ENCODE assay signal across 36 cellular contexts in the genomic region with DNA sequence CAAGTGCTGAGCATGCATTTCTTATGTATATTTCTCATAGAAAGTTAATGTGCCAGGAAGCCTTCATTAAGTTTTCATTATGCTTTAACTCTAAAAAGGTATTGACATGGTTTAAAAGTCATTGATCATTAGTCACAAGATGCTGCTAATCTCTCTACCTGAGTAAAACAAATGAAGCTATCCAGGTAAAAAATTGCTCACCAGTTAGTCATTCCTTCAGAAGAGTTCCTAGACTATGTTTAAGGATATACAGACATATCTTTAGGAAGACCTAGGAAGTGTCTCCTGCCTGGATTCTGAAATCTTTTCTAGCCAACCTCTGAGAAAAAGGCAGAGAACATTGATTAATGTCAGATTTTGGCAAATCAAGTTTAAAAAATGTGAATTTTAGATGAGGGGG.
"Had no signal": no experiment of that assay in that cellular context is flagged by ENCODE, and none has a peak within 500 bp of the region (broad histone marks: within the 10 kb centered on the region; RNA-seq: fewer than 3 reads in every experiment).

No MANE protein-coding gene starts in this region.

- DNase-seq: activated B cell treated with CpG ODN at 0.5 μM for 24 hours; activated CD4-positive, alpha-beta memory T cell treated with anti-CD3 and anti-CD28 coated beads for 36 hours; activated CD4-positive, alpha-beta T cell treated with anti-CD3 and anti-CD28 coated beads for 48 hours; activated CD8-positive, alpha-beta memory T cell treated with anti-CD3 and anti-CD28 coated beads, Interleukin-2, amount 10 ng/mL, durations not matched to agents 7 days and 5 days; activated CD8-positive, alpha-beta memory T cell treated with anti-CD3 and anti-CD28 coated beads, Interleukin-2, amount 50 U/mL, for 4 hours; activated CD8-positive, alpha-beta T cell treated with anti-CD3 and anti-CD28 coated beads, Interleukin-2, amount 10 ng/mL, durations not matched to agents 7 days and 5 days; activated effector memory CD4-positive, alpha-beta T cell treated with anti-CD3 and anti-CD28 coated beads, Interleukin-2, amount 50 U/mL, for 16 hours; activated naive CD4-positive, alpha-beta T cell treated with anti-CD3 and anti-CD28 coated beads for 36 hours; activated naive CD8-positive, alpha-beta T cell treated with anti-CD3 and anti-CD28 coated beads for 36 hours; activated naive CD8-positive, alpha-beta T cell treated with anti-CD3 and anti-CD28 coated beads, Interleukin-2, amount 50 U/mL, for 24 hours; activated T-cell treated with anti-CD3 and anti-CD28 coated beads, Interleukin-2, amount 50 U/mL, for 1 hour; activated T-cell treated with anti-CD3 and anti-CD28 coated beads, Interleukin-2, amount 50 U/mL, for 48 hours; adrenal gland; amygdala; aorta; body of pancreas; central memory CD4-positive, alpha-beta T cell; cerebellar nuclear complex; colonic mucosa; effector CD8-positive, alpha-beta T cell; erythroblast; foreskin melanocyte; heart right ventricle; T-cell; T1000; WERI-Rb-1 had no signal

- H3K27ac Mint-ChIP-seq: activated B cell treated with CpG ODN at 0.5 μM for 24 hours; activated CD4-positive, alpha-beta memory T cell treated with anti-CD3 and anti-CD28 coated beads for 36 hours; activated CD8-positive, alpha-beta memory T cell treated with anti-CD3 and anti-CD28 coated beads, Interleukin-2, amount 10 ng/mL, durations not matched to agents 7 days and 5 days; activated CD8-positive, alpha-beta T cell treated with anti-CD3 and anti-CD28 coated beads, Interleukin-2, amount 10 ng/mL, durations not matched to agents 7 days and 5 days; activated naive CD4-positive, alpha-beta T cell treated with anti-CD3 and anti-CD28 coated beads for 36 hours; activated naive CD4-positive, alpha-beta T cell treated with anti-CD3 and anti-CD28 coated beads, Interleukin-2, amount 50 U/mL, for 24 hours; activated naive CD8-positive, alpha-beta T cell treated with anti-CD3 and anti-CD28 coated beads for 36 hours; activated naive CD8-positive, alpha-beta T cell treated with anti-CD3 and anti-CD28 coated beads, Interleukin-2, amount 50 U/mL, for 24 hours; activated T-helper 1 cell treated with anti-CD3 and anti-CD28 coated beads, Interleukin-12 subunit alpha, Interleukin-12 subunit beta, Interleukin-2, Interleukin-4 antibody, amounts not matched to agents 30 ng/mL and 10 ng/mL and 1 ng/mL, durations not matched to agents 14 hours and 24 hours and 36 hours; activated T-helper 2 cell treated with anti-CD3 and anti-CD28 coated beads, Interferon-gamma antibody, Interleukin-2, Interleukin-4, amounts not matched to agents 10 μg/mL and 5 μg/mL and 100 μg/mL, durations not matched to agents 14 hours and 24 hours and 36 hours; T-cell; T-helper 1 cell treated with Interleukin-12 subunit alpha and Interleukin-12 subunit beta and Interleukin-4 antibody, amounts not matched to agents 30 μg/mL and 1 μg/mL, for 36 hours; T-helper 2 cell treated with Interferon-gamma antibody and Interleukin-4, amounts not matched to agents 5 μg/mL and 100 μg/mL, for 36 hours had no signal

- H3K27me3 ChIP-seq: adrenal gland, body of pancreas, cardiac muscle cell, colonic mucosa, esophagus muscularis mucosa, gastroesophageal sphincter had no signal

- FAIRE-seq: endometrium had no signal

- ATAC-seq: activated CD4-positive, CD25-positive, alpha-beta regulatory T cell treated with anti-CD3 and anti-CD28 coated beads, Interleukin-2, amount 50 U/mL, for 24 hours; activated CD8-positive, alpha-beta memory T cell treated with anti-CD3 and anti-CD28 coated beads, Interleukin-2, amount 10 ng/mL, durations not matched to agents 7 days and 5 days; activated CD8-positive, alpha-beta T cell treated with anti-CD3 and anti-CD28 coated beads, Interleukin-2, amount 10 ng/mL, durations not matched to agents 7 days and 5 days; activated naive CD8-positive, alpha-beta T cell treated with anti-CD3 and anti-CD28 coated beads, Interleukin-2, amount 50 U/mL, for 24 hours; body of pancreas; gastroesophageal sphincter; heart right ventricle; T-cell had no signal

- H3K4me1 Mint-ChIP-seq: activated B cell treated with CpG ODN at 0.5 μM for 24 hours; activated CD8-positive, alpha-beta memory T cell treated with anti-CD3 and anti-CD28 coated beads, Interleukin-2, amount 10 ng/mL, durations not matched to agents 7 days and 5 days; activated naive CD4-positive, alpha-beta T cell treated with anti-CD3 and anti-CD28 coated beads, Interleukin-2, amount 50 U/mL, for 24 hours; activated naive CD8-positive, alpha-beta T cell treated with anti-CD3 and anti-CD28 coated beads for 36 hours; activated naive CD8-positive, alpha-beta T cell treated with anti-CD3 and anti-CD28 coated beads, Interleukin-2, amount 50 U/mL, for 24 hours; T-cell had no signal

- H3K27me3 Mint-ChIP-seq: activated B cell treated with CpG ODN at 0.5 μM for 24 hours; activated CD4-positive, alpha-beta memory T cell treated with anti-CD3 and anti-CD28 coated beads for 36 hours; activated naive CD4-positive, alpha-beta T cell treated with anti-CD3 and anti-CD28 coated beads, Interleukin-2, amount 50 U/mL, for 24 hours; activated naive CD8-positive, alpha-beta T cell treated with anti-CD3 and anti-CD28 coated beads for 36 hours; activated naive CD8-positive, alpha-beta T cell treated with anti-CD3 and anti-CD28 coated beads, Interleukin-2, amount 50 U/mL, for 24 hours had no signal

- H3K4me1 ChIP-seq: adrenal gland, body of pancreas, colonic mucosa, heart right ventricle had no signal

- H3K4me3 ChIP-seq: adrenal gland, body of pancreas, cardiac muscle cell, colonic mucosa, esophagus muscularis mucosa, gastroesophageal sphincter, heart right ventricle had no signal

- H3K27ac ChIP-seq: adrenal gland, body of pancreas, cardiac muscle cell, colonic mucosa, esophagus muscularis mucosa, gastroesophageal sphincter, heart right ventricle, WERI-Rb-1 had no signal

- H3K4me3 Mint-ChIP-seq: activated B cell treated with CpG ODN at 0.5 μM for 24 hours; activated CD4-positive, alpha-beta memory T cell treated with anti-CD3 and anti-CD28 coated beads for 36 hours; activated CD8-positive, alpha-beta memory T cell treated with anti-CD3 and anti-CD28 coated beads, Interleukin-2, amount 10 ng/mL, durations not matched to agents 7 days and 5 days; activated CD8-positive, alpha-beta T cell treated with anti-CD3 and anti-CD28 coated beads, Interleukin-2, amount 10 ng/mL, durations not matched to agents 7 days and 5 days; activated naive CD4-positive, alpha-beta T cell treated with anti-CD3 and anti-CD28 coated beads for 36 hours; activated naive CD4-positive, alpha-beta T cell treated with anti-CD3 and anti-CD28 coated beads, Interleukin-2, amount 50 U/mL, for 24 hours; activated naive CD8-positive, alpha-beta T cell treated with anti-CD3 and anti-CD28 coated beads for 36 hours; activated naive CD8-positive, alpha-beta T cell treated with anti-CD3 and anti-CD28 coated beads, Interleukin-2, amount 50 U/mL, for 24 hours; activated T-helper 1 cell treated with anti-CD3 and anti-CD28 coated beads, Interleukin-12 subunit alpha, Interleukin-12 subunit beta, Interleukin-2, Interleukin-4 antibody, amounts not matched to agents 30 ng/mL and 10 ng/mL and 1 ng/mL, durations not matched to agents 14 hours and 24 hours and 36 hours; T-cell; T-helper 1 cell treated with Interleukin-12 subunit alpha and Interleukin-12 subunit beta and Interleukin-4 antibody, amounts not matched to agents 30 μg/mL and 1 μg/mL, for 36 hours; T-helper 2 cell treated with Interferon-gamma antibody and Interleukin-4, amounts not matched to agents 5 μg/mL and 100 μg/mL, for 36 hours had no signal

- H3K9me3 ChIP-seq: adrenal gland, body of pancreas, colonic mucosa, esophagus muscularis mucosa, gastroesophageal sphincter, heart right ventricle had no signal

- H3K36me3 Mint-ChIP-seq: activated CD4-positive, alpha-beta memory T cell treated with anti-CD3 and anti-CD28 coated beads for 36 hours; activated CD8-positive, alpha-beta memory T cell treated with anti-CD3 and anti-CD28 coated beads, Interleukin-2, amount 10 ng/mL, durations not matched to agents 7 days and 5 days; activated naive CD4-positive, alpha-beta T cell treated with anti-CD3 and anti-CD28 coated beads, Interleukin-2, amount 50 U/mL, for 24 hours; activated naive CD8-positive, alpha-beta T cell treated with anti-CD3 and anti-CD28 coated beads for 36 hours; T-cell had no signal

- H3K36me3 ChIP-seq: adrenal gland, cardiac muscle cell, colonic mucosa, esophagus muscularis mucosa, gastroesophageal sphincter, heart right ventricle, WERI-Rb-1 had no signal
